Comparison of ENCODE assay signal across 8 cellular contexts in genomic region chr4:159206427-159206871, GRCh38.
A peak's percentile ranks its signal among the peaks of the same experiment; 100 is the strongest.
DNase-seq lines count a peak whose midpoint lies in the region; ATAC-seq and TF ChIP-seq lines count a peak whose summit lies in the region.

No MANE protein-coding gene starts in this region.

- intact Hi-C loops in naive thymus-derived CD4-positive, alpha-beta T cell (cut with micrococcal nuclease), result loop anchor here (1.0 to 10.0 kb wide), 6 partner anchors 103 to 1012 kb away; partner anchors contain the start of genes C4orf46 (in 1 of the 2), FNIP2 (in 1 of the 2) and RAPGEF2 (in 1 of the 2)

- no peaks in the 10 kb centered on the region for H3K9me3 Mint-ChIP-seq in T-helper 1 cell treated with Interleukin-12 subunit alpha and Interleukin-12 subunit beta and Interleukin-4 antibody, amounts not matched to agents 30 μg/mL and 1 μg/mL, for 36 hours
- no peaks in the 10 kb centered on the region for H3K9me3 Mint-ChIP-seq in naive thymus-derived CD4-positive, alpha-beta T cell

- POLR2A ChIA-PET in naive thymus-derived CD4-positive, alpha-beta T cell (lab: Charles Lee), result no interaction called here

- H3K27ac ChIP-seq in naive thymus-derived CD4-positive, alpha-beta T cell (ENCODE audit: low read depth, low read length), result no peak overlapping the region
- H3K27ac ChIP-seq in tibial nerve, result no peak overlapping the region

- H3K36me3 Mint-ChIP-seq in T-helper 1 cell treated with Interleukin-12 subunit alpha and Interleukin-12 subunit beta and Interleukin-4 antibody, amounts not matched to agents 30 μg/mL and 1 μg/mL, for 36 hours (ENCODE audit: low read depth), result peaks cover 7% of the 10 kb centered on the region
- H3K36me3 Mint-ChIP-seq in naive thymus-derived CD4-positive, alpha-beta T cell, result peaks cover 0 to 13% (median 4%) of the 10 kb centered on the region in 5 donors

- no peaks in the 10 kb centered on the region for H3K36me3 ChIP-seq in naive thymus-derived CD4-positive, alpha-beta T cell (ENCODE audit: control insufficient read depth in 2 of 3, insufficient read depth in 3 of 3, low read length in 3 of 3)
- H3K36me3 ChIP-seq in tibial nerve, result no peaks in the 10 kb centered on the region

- H3K4me3 ChIP-seq in naive thymus-derived CD4-positive, alpha-beta T cell (ENCODE audit: low read length), result no peak overlapping the region
- no peak overlapping the region for H3K4me3 ChIP-seq in tibial nerve

- TF ChIP-seq POLR2A in tibial nerve (IDR thresholded peaks at IDR 0.05), result no peak

- no peak for TF ChIP-seq CTCF in tibial nerve (IDR thresholded peaks at IDR 0.05)

- CTCF ChIA-PET in naive thymus-derived CD4-positive, alpha-beta T cell (lab: Charles Lee), result no interaction called here

- ATAC-seq in GM18508 (IDR thresholded peaks at IDR 0.05; ENCODE audit: insufficient read depth, unreplicated experiment) (peak; percentile 93), HG02588 (IDR thresholded peaks at IDR 0.05; ENCODE audit: unreplicated experiment) (peak; percentile 95)
- peak; percentile 36 for ATAC-seq in naive thymus-derived CD4-positive, alpha-beta T cell

- peaks cover 39% of the 10 kb centered on the region for H3K4me1 Mint-ChIP-seq in T-helper 1 cell treated with Interleukin-12 subunit alpha and Interleukin-12 subunit beta and Interleukin-4 antibody, amounts not matched to agents 30 μg/mL and 1 μg/mL, for 36 hours (ENCODE audit: low read depth)
- H3K4me1 Mint-ChIP-seq in naive thymus-derived CD4-positive, alpha-beta T cell, result peaks cover 9 to 41% (median 18%) of the 10 kb centered on the region in 7 donors

- DNase-seq in naive thymus-derived CD4-positive, alpha-beta T cell, result peak in 3 of 9 donors; percentile 5 to 52 (median 8)
- DNase-seq in NCI-H345 (lab: John Stamatoyannopoulos, UW) (no peak), NCI-H146 (lab: John Stamatoyannopoulos, UW) (no peak), tibial nerve (ENCODE audit: low spot score in 2 of 2) (no peak)
- no peak for DNase-seq in NK-92 treated with Interleukin-12 subunit alpha and Interleukin-12 subunit beta, amount 100 ng/mL, for 24 hours (lab: John Stamatoyannopoulos, UW)

- no peaks in the 10 kb centered on the region for H3K27me3 Mint-ChIP-seq in T-helper 1 cell treated with Interleukin-12 subunit alpha and Interleukin-12 subunit beta and Interleukin-4 antibody, amounts not matched to agents 30 μg/mL and 1 μg/mL, for 36 hours (ENCODE audit: low read depth)
- H3K27me3 Mint-ChIP-seq in naive thymus-derived CD4-positive, alpha-beta T cell, result no peaks in the 10 kb centered on the region

- peak overlapping the region; percentile 56 for H3K4me3 Mint-ChIP-seq in T-helper 1 cell treated with Interleukin-12 subunit alpha and Interleukin-12 subunit beta and Interleukin-4 antibody, amounts not matched to agents 30 μg/mL and 1 μg/mL, for 36 hours
- H3K4me3 Mint-ChIP-seq in naive thymus-derived CD4-positive, alpha-beta T cell, result peak overlapping the region in 3 of 10 donors; percentile 6 to 70 (median 15)

- H3K27ac Mint-ChIP-seq in T-helper 1 cell treated with Interleukin-12 subunit alpha and Interleukin-12 subunit beta and Interleukin-4 antibody, amounts not matched to agents 30 μg/mL and 1 μg/mL, for 36 hours, result peak overlapping the region; percentile 65
- H3K27ac Mint-ChIP-seq in naive thymus-derived CD4-positive, alpha-beta T cell, result peak overlapping the region in 4 of 9 donors; percentile 2 to 89 (median 16)

- no peaks in the 10 kb centered on the region for H3K27me3 ChIP-seq in naive thymus-derived CD4-positive, alpha-beta T cell (ENCODE audit: control insufficient read depth in 2 of 2, insufficient read depth in 2 of 2, low read length in 2 of 2)
- H3K27me3 ChIP-seq in tibial nerve, result no peaks in the 10 kb centered on the region

- no peaks in the 10 kb centered on the region for H3K9me3 ChIP-seq in naive thymus-derived CD4-positive, alpha-beta T cell (ENCODE audit: control insufficient read depth in 2 of 3, low read length in 3 of 3)
- no peaks in the 10 kb centered on the region for H3K9me3 ChIP-seq in tibial nerve

- no peaks in the 10 kb centered on the region for H3K4me1 ChIP-seq in naive thymus-derived CD4-positive, alpha-beta T cell (ENCODE audit: control insufficient read depth in 2 of 2, insufficient read depth in 2 of 2, low read length in 2 of 2)
- peaks cover 0 to 39% (median 13%) of the 10 kb centered on the region in 4 donors for H3K4me1 ChIP-seq in tibial nerve

- TF ChIP-seq EP300 in tibial nerve (IDR thresholded peaks at IDR 0.05), result no peak

- 51 to 54% methylated on average over 4 of the region's 4 CpGs for WGBS in tibial nerve, 2 donors

Comparison
In these comparisons a context has a peak if more than half of its experiments do, and no peak if none do; other contexts are left out.
1. ATAC-seq: peak in every context shown above with its lines; median percentile 95 in HG02588; 93 in GM18508; 36 in naive thymus-derived CD4-positive, alpha-beta T cell.